Comparison of ENCODE assay signal across 31 cellular contexts in genomic region chr2:15700610-15701325, GRCh38.
"Had no signal": no experiment of that assay in that cellular context is flagged by ENCODE, and none has a peak within 500 bp of the region (broad histone marks: within the 10 kb centered on the region; RNA-seq: fewer than 3 reads in every experiment).

No MANE protein-coding gene starts in this region.

- ATAC-seq: natural killer cell; psoas muscle; right cardiac atrium; right lobe of liver; stimulated activated memory B cell treated with anti-CD40 and anti-IgM and Interleukin-4, amounts not matched to agents 10 μg/mL and 1 μg/mL and 100 μg/mL, for 72 hours; stimulated activated naive CD8-positive, alpha-beta T cell treated with anti-CD3 and anti-CD28 coated beads, Interleukin-15, amount 100 ng/mL, for 72 hours; stimulated activated naive CD8-positive, alpha-beta T cell treated with anti-CD3 and anti-CD28 coated beads, Interleukin-15, Interleukin-2, amounts not matched to agents 100 U/mL and 50 U/mL, for 24 hours; upper lobe of right lung had no signal

- H3K4me1 Mint-ChIP-seq: natural killer cell; neural progenitor cell; stimulated activated memory B cell treated with anti-CD40 and anti-IgM and Interleukin-4, amounts not matched to agents 10 μg/mL and 1 μg/mL and 100 μg/mL, for 72 hours; stimulated activated naive CD8-positive, alpha-beta T cell treated with anti-CD3 and anti-CD28 coated beads, Interleukin-15, amount 100 ng/mL, for 72 hours had no signal

- H3K27me3 ChIP-seq: neural progenitor cell, ovary, right lobe of liver, sigmoid colon, spleen, suprapubic skin, testis, tibial artery, transverse colon, upper lobe of right lung, vagina had no signal

- H3K4me3 Mint-ChIP-seq: natural killer cell; nephron; neural progenitor cell; stimulated activated memory B cell treated with anti-CD40 and anti-IgM and Interleukin-4, amounts not matched to agents 10 μg/mL and 1 μg/mL and 100 μg/mL, for 72 hours; stimulated activated naive CD8-positive, alpha-beta T cell treated with anti-CD3 and anti-CD28 coated beads, Interleukin-15, amount 100 ng/mL, for 72 hours; type B pancreatic cell had no signal

- H3K27me3 Mint-ChIP-seq: type B pancreatic cell had no signal

- H3K36me3 Mint-ChIP-seq: natural killer cell; neural progenitor cell; stimulated activated memory B cell treated with anti-CD40 and anti-IgM and Interleukin-4, amounts not matched to agents 10 μg/mL and 1 μg/mL and 100 μg/mL, for 72 hours; type B pancreatic cell had no signal

- H3K9me3 ChIP-seq: ovary, psoas muscle, right lobe of liver, sigmoid colon, spleen, suprapubic skin, testis, tibial artery, transverse colon, upper lobe of right lung, vagina had no signal

- H3K27ac ChIP-seq: neural progenitor cell, ovary, parathyroid adenoma, psoas muscle, right lobe of liver, sigmoid colon, spleen, suprapubic skin, testis, tibial artery, upper lobe of right lung, vagina had no signal

- H3K4me3 ChIP-seq: neural progenitor cell, ovary, psoas muscle, right lobe of liver, sigmoid colon, smooth muscle cell, spleen, suprapubic skin, testis, tibial artery, transverse colon, upper lobe of right lung, vagina had no signal

- H3K36me3 ChIP-seq: neural progenitor cell, ovary, right lobe of liver, sigmoid colon, spleen, suprapubic skin, tibial artery, transverse colon, upper lobe of right lung, vagina had no signal

- H3K9me3 Mint-ChIP-seq: natural killer cell; nephron; neural progenitor cell; stimulated activated naive CD8-positive, alpha-beta T cell treated with anti-CD3 and anti-CD28 coated beads, Interleukin-15, amount 100 ng/mL, for 72 hours had no signal

- H3K79me2 ChIP-seq: parathyroid adenoma had no signal

- H3K9ac ChIP-seq: neural progenitor cell, parathyroid adenoma had no signal

- H3K27ac Mint-ChIP-seq: natural killer cell; neural progenitor cell; progenitor cell of endocrine pancreas; stimulated activated memory B cell treated with anti-CD40 and anti-IgM and Interleukin-4, amounts not matched to agents 10 μg/mL and 1 μg/mL and 100 μg/mL, for 72 hours; stimulated activated naive CD8-positive, alpha-beta T cell treated with anti-CD3 and anti-CD28 coated beads, Interleukin-15, amount 100 ng/mL, for 72 hours; type B pancreatic cell had no signal

- DNase-seq: natural killer cell; occipital lobe; ovary; posterior cingulate gyrus; psoas muscle; right cardiac atrium; right lobe of liver; sigmoid colon; stimulated activated CD4-positive, alpha-beta T cell treated with anti-CD3 and anti-CD28 coated beads, Interleukin-12 subunit alpha, Interleukin-12 subunit beta, amount 100 ng/mL, for 4 hours; stimulated activated CD4-positive, alpha-beta T cell treated with anti-CD3 and anti-CD28 coated beads, Interleukin-1b, Interleukin-23, amount 100 ng/mL, for 48 hours; stimulated activated CD4-positive, alpha-beta T cell treated with anti-CD3 and anti-CD28 coated beads, Interleukin-4, amount 100 ng/mL, for 1 hour; stimulated activated CD4-positive, alpha-beta T cell treated with anti-CD3 and anti-CD28 coated beads, Interleukin-4, amount 100 ng/mL, for 4 hours; stimulated activated CD8-positive, alpha-beta memory T cell treated with anti-CD3 and anti-CD28 coated beads, Interleukin-4, amount 100 ng/mL, for 48 hours; stimulated activated naive CD4-positive, alpha-beta T cell; stimulated activated naive CD8-positive, alpha-beta T cell treated with anti-CD3 and anti-CD28 coated beads, Interleukin-15, amount 100 ng/mL, for 72 hours; stimulated activated naive CD8-positive, alpha-beta T cell treated with anti-CD3 and anti-CD28 coated beads, Interleukin-15, Interleukin-2, amounts not matched to agents 100 U/mL and 50 U/mL, for 24 hours; substantia nigra; testis; tibial artery; upper lobe of right lung had no signal

- H3K4me2 ChIP-seq: neural progenitor cell, smooth muscle cell had no signal

- H3K4me1 ChIP-seq: neural progenitor cell, parathyroid adenoma, psoas muscle, right lobe of liver, suprapubic skin, tibial artery, upper lobe of right lung had no signal

- H2AFZ ChIP-seq: neural progenitor cell, parathyroid adenoma had no signal
